In the genomic region with DNA sequence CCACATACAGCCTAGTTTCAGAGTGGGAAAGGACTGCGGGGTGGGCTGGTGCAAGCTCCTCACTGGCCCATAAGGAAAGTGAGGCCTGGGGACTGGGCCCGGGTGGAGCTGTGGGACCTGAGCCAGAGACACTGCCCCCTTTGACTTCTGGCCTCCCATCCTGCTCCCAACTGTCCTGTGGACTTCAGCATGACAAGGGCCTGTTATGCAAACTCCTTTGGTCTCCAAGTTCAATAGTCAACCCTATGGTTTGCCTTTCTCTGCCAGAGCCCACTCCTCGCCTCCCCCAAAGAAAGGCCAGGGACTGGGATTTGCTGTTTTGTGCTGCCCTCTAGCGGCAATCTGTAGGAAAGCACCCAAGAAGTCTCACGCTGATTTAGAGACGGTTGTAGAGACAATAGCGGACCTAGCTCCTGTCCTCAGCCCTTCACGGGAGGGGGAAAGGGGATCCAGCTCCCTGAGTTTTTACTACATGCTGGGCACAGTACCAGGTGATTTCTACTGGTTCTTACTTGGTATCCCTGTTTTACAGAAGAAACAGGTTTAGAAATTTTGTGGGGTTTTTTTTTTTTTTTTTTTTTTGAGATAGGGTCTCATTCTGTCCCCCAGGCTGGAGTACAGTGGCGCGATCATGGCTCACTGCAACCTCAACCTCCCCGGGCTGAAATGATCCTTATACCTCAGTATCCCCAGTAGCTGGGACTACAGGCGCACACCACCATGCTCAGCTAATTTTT, we compare ENCODE assay signal across 8 cellular contexts.
DNase-seq lines count a peak whose midpoint lies in the region; ATAC-seq lines count a peak whose summit lies in the region.

No MANE protein-coding gene starts in this region.

- H3K36me3 ChIP-seq in iPS-18a (ENCODE audit: control insufficient read depth, low read depth, low read length): no peaks in the 10 kb centered on the region

- peak overlapping the region; percentile 58 for H3K4me3 ChIP-seq in iPS-18a (ENCODE audit: low read length)

- peaks cover 30% of the 10 kb centered on the region for H3K27me3 ChIP-seq in iPS-18a (ENCODE audit: control insufficient read depth, insufficient read depth, low read length)

- no peak overlapping the region for H3K27ac ChIP-seq in iPS-18a (ENCODE audit: low read length)

- no peaks in the 10 kb centered on the region for H3K9me3 ChIP-seq in iPS-18a (ENCODE audit: control insufficient read depth, low read depth, low read length)

- no peak overlapping the region for H3K9ac ChIP-seq in iPS-18a (ENCODE audit: low read length)

- peak; percentile 35 for DNase-seq in NK-92 treated with Interleukin-12 subunit alpha and Interleukin-12 subunit beta, amount 100 ng/mL, for 24 hours (lab: John Stamatoyannopoulos, UW)
- no peak for DNase-seq in NK-92 (lab: John Stamatoyannopoulos, UW; ENCODE audit: unreplicated experiment)
- peak; percentile 70 for DNase-seq in NCI-H1694 treated with DMSO at 0.1 percent for 48 hours (lab: John Stamatoyannopoulos, UW)
- DNase-seq in T-helper 2 cell: peak in 4 of 5 experiments; percentile 39 to 65 (median 48)
- peak in 36 of 58 donors; percentile 9 to 80 (median 32) for DNase-seq in anterior cingulate cortex (lab: John Stamatoyannopoulos, UW)
- peak; percentile 66 for DNase-seq in stimulated activated CD4-positive, alpha-beta T cell treated with anti-CD3 and anti-CD28 coated beads, Interleukin-1b, Interleukin-23, amount 100 ng/mL, for 48 hours

- peaks cover 9% of the 10 kb centered on the region for H3K4me1 ChIP-seq in iPS-18a (ENCODE audit: control insufficient read depth, low read depth, low read length)

- ATAC-seq in GM19455 (IDR thresholded peaks at IDR 0.05; ENCODE audit: unreplicated experiment): no peak
